Comparison of ENCODE assay signal across 20 cellular contexts in genomic region chr7:156459582-156459981, GRCh38.
DNase-seq lines count a peak whose midpoint lies in the region; ATAC-seq, FAIRE-seq and TF ChIP-seq lines count a peak whose summit lies in the region.
"Had no signal": no experiment of that assay in that cellular context is flagged by ENCODE, and none has a peak within 500 bp of the region (broad histone marks: within the 10 kb centered on the region; RNA-seq: fewer than 3 reads in every experiment).

No MANE protein-coding gene starts in this region.

- no peak overlapping the region for H3K27ac ChIP-seq in HepG2 (ENCODE audit: extremely low read length, insufficient read depth, low read length)
- no peak overlapping the region for H3K27ac ChIP-seq in right lobe of liver
- no peak overlapping the region for H3K27ac ChIP-seq in osteoblast (ENCODE audit: low read depth, low read length)
- H3K27ac ChIP-seq: 22Rv1, BLaER1 had no signal

- intact Hi-C loops in HepG2 (cut with micrococcal nuclease; ENCODE audit: unreplicated experiment) (no loop called here), right lobe of liver (cut with DNase I) (no loop called here)

- TF ChIP-seq POLR2A in HepG2 (IDR thresholded peaks at IDR 0.05; ENCODE audit: insufficient read depth in 1 of 2, low read depth in 2 of 2, low read length in 2 of 2), result no peak
- TF ChIP-seq POLR2A in right lobe of liver (IDR thresholded peaks at IDR 0.05), result no peak

- H3K36me3 ChIP-seq in HepG2 (replicated peaks in 1 of 2; ENCODE audit: control insufficient read depth in 1 of 2, insufficient read depth in 2 of 2, low read length in 2 of 2) (no peaks in the 10 kb centered on the region), right lobe of liver (no peaks in the 10 kb centered on the region), osteoblast (ENCODE audit: insufficient read depth, low read length) (no peaks in the 10 kb centered on the region)
- H3K36me3 ChIP-seq: BLaER1, HAP-1 had no signal

- no peaks in the 10 kb centered on the region for H4K20me1 ChIP-seq in HepG2 (ENCODE audit: insufficient read depth, low read length)
- H4K20me1 ChIP-seq in osteoblast (ENCODE audit: insufficient read depth, low read length), result no peaks in the 10 kb centered on the region
- H4K20me1 ChIP-seq: BLaER1 had no signal

- in situ Hi-C loops in HepG2 (cut with HindIII; ENCODE audit: extremely low pct_ligation_motif_present, low pct_unique_long_range_greater_than_20kb), result no loop called here

- H3K79me2 ChIP-seq in HepG2 (ENCODE audit: insufficient read depth, low read length) (no peaks in the 10 kb centered on the region), osteoblast (ENCODE audit: insufficient read depth, low read length) (no peaks in the 10 kb centered on the region)

- no peak for FAIRE-seq in HepG2 (lab: Jason Lieb, UNC)
- FAIRE-seq: A204.1, G401.6, GM12892, H54 had no signal

- peak; percentile 37 for DNase-seq in activated CD8-positive, alpha-beta memory T cell treated with anti-CD3 and anti-CD28 coated beads for 24 hours
- no peak for DNase-seq in activated CD8-positive, alpha-beta memory T cell treated with anti-CD3 and anti-CD28 coated beads, Interleukin-2, amount 50 U/mL, for 48 hours
- no peak for DNase-seq in HepG2 (ENCODE audit: low spot score)
- no peak for DNase-seq in right lobe of liver
- DNase-seq in osteoblast (ENCODE audit: insufficient read length, low spot score, missing footprints), result peak; percentile 11
- DNase-seq in NCI-H1092 treated with DMSO at 0.1 percent for 48 hours (lab: John Stamatoyannopoulos, UW), result no peak
- DNase-seq: Caco-2; CD4-positive, CD25-positive, alpha-beta regulatory T cell; CD8-positive, alpha-beta T cell; DMS153; DND-41; GOT3; HFFc6 had no signal

- TF ChIP-seq RAD21 in HepG2 (CRISPR knock-in tag; IDR thresholded peaks at IDR 0.05), result no peak

- ATAC-seq in HepG2 (no peak), right lobe of liver (no peak)
- ATAC-seq: CD8-positive, alpha-beta T cell had no signal

- WGBS in HepG2 (ENCODE audit: low lambda C conversion rate), result 67% methylated on average over 12 of the region's 13 CpGs
- 80% methylated on average over 1 of the region's 13 CpGs for WGBS in right lobe of liver (ENCODE audit: insufficient coverage, low coverage, low lambda C conversion rate, missing lambda C conversion rate)

- CTCF ChIA-PET in HepG2 (lab: Yijun Ruan, JAX; ENCODE audit: low intra/inter-chr PET ratio, low total read pairs), result no interaction called here

- TF ChIP-seq EP300 in HepG2 (IDR thresholded peaks at IDR 0.05; ENCODE audit: low read depth in 2 of 2, low read length in 2 of 2), result no peak
- no peak for TF ChIP-seq EP300 in HepG2 (CRISPR knock-in tag; IDR thresholded peaks at IDR 0.05; ENCODE audit: borderline replicate concordance)

- H3K9me3 ChIP-seq in HepG2 (ENCODE audit: low read length), result no peaks in the 10 kb centered on the region
- H3K9me3 ChIP-seq in right lobe of liver, result no peaks in the 10 kb centered on the region
- no peaks in the 10 kb centered on the region for H3K9me3 ChIP-seq in osteoblast (ENCODE audit: low read depth, low read length)
- H3K9me3 ChIP-seq: BLaER1, Caco-2, HAP-1 had no signal

- H2AFZ ChIP-seq in HepG2 (ENCODE audit: low read length), result no peak overlapping the region
- no peak overlapping the region for H2AFZ ChIP-seq in osteoblast (ENCODE audit: low read length)

- H3K27me3 ChIP-seq in HepG2 (ENCODE audit: control insufficient read depth in 1 of 2, insufficient read depth in 2 of 2, low read length in 2 of 2) (peaks cover 1 to 45% of the 10 kb centered on the region in 2 experiments; a peak in 3 of 5 replicates), right lobe of liver (no peaks in the 10 kb centered on the region), osteoblast (ENCODE audit: insufficient read depth, low read length) (no peaks in the 10 kb centered on the region)
- H3K27me3 ChIP-seq: BLaER1 had no signal

- no peak overlapping the region for H3K4me3 ChIP-seq in HepG2 (replicated peaks in 1 of 3; ENCODE audit: insufficient read depth in 1 of 3, low read depth in 2 of 3, low read length in 3 of 3)
- no peak overlapping the region for H3K4me3 ChIP-seq in right lobe of liver
- no peak overlapping the region for H3K4me3 ChIP-seq in osteoblast (ENCODE audit: insufficient read depth, low read length)
- H3K4me3 ChIP-seq: BLaER1, HAP-1 had no signal

- H3K4me1 ChIP-seq in HepG2 (ENCODE audit: insufficient read depth, low read length) (peaks cover 35% of the 10 kb centered on the region), right lobe of liver (no peaks in the 10 kb centered on the region), osteoblast (ENCODE audit: insufficient read depth, low read length) (no peaks in the 10 kb centered on the region)
- H3K4me1 ChIP-seq: BLaER1, Caco-2, HAP-1 had no signal

- no TSS peak for BruUV-seq in HepG2 (replicated peaks; lab: Mats Ljungman, UMichigan)

- POLR2A ChIA-PET in HepG2 (lab: Yijun Ruan, JAX), result no interaction called here

- H3K9ac ChIP-seq in HepG2 (ENCODE audit: insufficient read depth, low read depth, low read length), result no peak overlapping the region
- H3K9ac ChIP-seq: BLaER1 had no signal

- TF ChIP-seq CTCF in HepG2 (CRISPR knock-in tag; IDR thresholded peaks at IDR 0.05), result no peak
- no peak for TF ChIP-seq CTCF in right lobe of liver (IDR thresholded peaks at IDR 0.05)
- TF ChIP-seq CTCF in osteoblast (IDR thresholded peaks at IDR 0.05; ENCODE audit: extremely low read depth, low read depth, low read length), result no peak

- H3K4me2 ChIP-seq in HepG2 (ENCODE audit: low read depth, low read length), result no peak overlapping the region
- H3K4me2 ChIP-seq in osteoblast (ENCODE audit: insufficient read depth, low read length), result no peak overlapping the region
- H3K4me2 ChIP-seq: BLaER1 had no signal

TF ChIP-seq in HepG2, 621 proteins besides CTCF, POLR2A, EP300 and RAD21:
- TF ChIP-seq FOSL2 (CRISPR knock-in tag; IDR thresholded peaks at IDR 0.05), result no peak
- TF ChIP-seq MNT (IDR thresholded peaks at IDR 0.05), result peak; percentile 96

Comparison
In these comparisons a context has a peak if more than half of its experiments do, and no peak if none do; other contexts are left out.
1. DNase-seq: peak in activated CD8-positive, alpha-beta memory T cell treated with anti-CD3 and anti-CD28 coated beads for 24 hours (single experiment) and osteoblast (single experiment); none in activated CD8-positive, alpha-beta memory T cell treated with anti-CD3 and anti-CD28 coated beads, Interleukin-2, amount 50 U/mL, for 48 hours (single experiment), HepG2 (single experiment), right lobe of liver (0 of 3) and NCI-H1092 treated with DMSO at 0.1 percent for 48 hours (single experiment).